ENCODE assay signal across 14 cellular contexts in the genomic region with DNA sequence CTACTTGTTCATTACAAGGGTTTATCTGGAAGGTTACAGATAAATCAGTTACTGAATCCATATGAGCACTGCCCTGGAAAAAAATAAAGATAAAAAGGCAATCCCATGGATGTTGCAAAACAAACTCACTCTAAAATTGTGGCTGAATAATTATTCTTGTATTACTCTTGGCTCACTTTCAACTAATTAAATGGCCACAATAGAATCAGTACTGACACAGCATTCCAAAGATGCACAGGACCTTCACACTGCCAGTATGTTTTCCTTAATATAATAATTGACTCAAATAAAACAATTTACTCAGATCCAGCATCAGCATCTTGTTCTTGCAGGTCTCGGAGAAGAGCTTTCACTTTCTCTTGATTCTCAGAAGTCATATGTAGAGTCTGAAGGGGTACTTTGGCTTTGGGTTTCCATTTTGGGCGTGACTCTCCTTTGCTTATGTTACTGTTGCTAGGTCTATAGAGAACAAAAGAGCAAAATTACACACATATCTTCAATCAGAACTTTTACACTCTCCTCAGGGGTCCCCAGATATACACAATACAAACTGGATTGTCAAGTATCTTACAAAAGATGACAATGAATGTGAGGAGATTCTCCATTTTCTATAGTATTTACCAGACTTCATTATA. TPM values are rescaled to one million over a fixed set of nuclear protein-coding genes. Genes with fewer than 3 reads are reported as not detected.
DNase-seq lines count a peak whose midpoint lies in the region; TF ChIP-seq lines count a peak whose summit lies in the region.
"Had no signal": no experiment of that assay in that cellular context is flagged by ENCODE, and none has a peak within 500 bp of the region (broad histone marks: within the 10 kb centered on the region; RNA-seq: fewer than 3 reads in every experiment).

No MANE protein-coding gene starts in this region.

- no peak overlapping the region for H3K18ac ChIP-seq in trophoblast cell (ENCODE audit: low read length)

- TF ChIP-seq CTCF in 22Rv1 (IDR thresholded peaks at IDR 0.05): no peak
- no peak for TF ChIP-seq CTCF in GM12865 (IDR thresholded peaks at IDR 0.05; ENCODE audit: insufficient read depth, low read depth, low read length, missing control alignments)
- TF ChIP-seq CTCF in PC-9 (conservative IDR thresholded peaks at IDR 0.05): no peak
- TF ChIP-seq CTCF in vagina (IDR thresholded peaks at IDR 0.05): no peak

- no peak for TF ChIP-seq POLR2A in vagina (IDR thresholded peaks at IDR 0.05)

- no peak overlapping the region for H2BK120ac ChIP-seq in trophoblast cell (ENCODE audit: insufficient read depth, low read length, poor library complexity)

- H3K4ac ChIP-seq in trophoblast cell (ENCODE audit: low read depth, low read length): no peak overlapping the region

- H3K4me2 ChIP-seq in PC-9 (no peak overlapping the region), trophoblast cell (ENCODE audit: low read length) (no peak overlapping the region)

- no peak overlapping the region for H2BK5ac ChIP-seq in trophoblast cell (ENCODE audit: low read depth, low read length, poor library complexity)

- H3K14ac ChIP-seq in trophoblast cell (ENCODE audit: low read length): no peak overlapping the region

- POLR2A ChIA-PET in PC-9 (lab: Charles Lee; ENCODE audit: unreplicated experiment): no interaction called here

- CTCF ChIA-PET in PC-9 (lab: Charles Lee): no interaction called here

- intact Hi-C loops in PC-9 (cut with micrococcal nuclease; ENCODE audit: unreplicated experiment): no loop called here
- intact Hi-C loops in vagina (cut with DNase I): no loop called here

- BruUV-seq in PC-9 (replicated peaks; lab: Mats Ljungman, UMichigan): no TSS peak

- H3K9ac ChIP-seq in HUES48 (ENCODE audit: low read depth, low read length) (no peak overlapping the region), trophoblast cell (ENCODE audit: low read length) (no peak overlapping the region)

- H3K27ac ChIP-seq in 22Rv1 (peak overlapping the region; percentile 17; the same call in 1 of the 2 replicates), HUES48 (ENCODE audit: low read depth, low read length) (peak overlapping the region; percentile 59), PC-9 (no peak overlapping the region), trophoblast cell (ENCODE audit: low read depth, low read length) (no peak overlapping the region), vagina (no peak overlapping the region)

- no peak overlapping the region for H4K91ac ChIP-seq in trophoblast cell (ENCODE audit: low read depth, low read length)

- H4K12ac ChIP-seq in trophoblast cell (ENCODE audit: low read depth, low read length): no peak overlapping the region

- H3K9me3 ChIP-seq in HUES48 (ENCODE audit: control insufficient read depth, insufficient read depth, low read length) (no peaks in the 10 kb centered on the region), PC-9 (ENCODE audit: insufficient read depth, low read depth) (no peaks in the 10 kb centered on the region), trophoblast cell (ENCODE audit: insufficient read depth, low read depth, low read length) (no peaks in the 10 kb centered on the region), vagina (no peaks in the 10 kb centered on the region)
- H3K9me3 ChIP-seq: Caco-2 had no signal

- H3K9me2 ChIP-seq in PC-9 (ENCODE audit: insufficient read depth): no peaks in the 10 kb centered on the region

- peaks cover 17% of the 10 kb centered on the region; the same call in 1 of the 2 replicates for H3F3A ChIP-seq in PC-9 (ENCODE audit: insufficient read depth, low read depth)

- no peak overlapping the region for H4K8ac ChIP-seq in trophoblast cell (ENCODE audit: low read depth, low read length)

- no peak overlapping the region for H2BK12ac ChIP-seq in trophoblast cell (ENCODE audit: low read length)

- no peaks in the 10 kb centered on the region for H3K4me1 ChIP-seq in HUES48 (ENCODE audit: control insufficient read depth, insufficient read depth, low read length)
- H3K4me1 ChIP-seq in PC-9 (replicated peaks; ENCODE audit: insufficient read depth): peaks cover 22% of the 10 kb centered on the region
- H3K4me1 ChIP-seq in trophoblast cell (ENCODE audit: control insufficient read depth in 1 of 2, insufficient read depth in 2 of 2, low read length in 2 of 2): no peaks in the 10 kb centered on the region
- no peaks in the 10 kb centered on the region for H3K4me1 ChIP-seq in vagina

- H3K27me3 ChIP-seq in HUES48 (ENCODE audit: control insufficient read depth, insufficient read depth, low read length): no peaks in the 10 kb centered on the region
- no peaks in the 10 kb centered on the region for H3K27me3 ChIP-seq in PC-9 (ENCODE audit: insufficient read depth, low read depth)
- no peaks in the 10 kb centered on the region for H3K27me3 ChIP-seq in trophoblast cell (ENCODE audit: insufficient read depth, low read length)
- no peaks in the 10 kb centered on the region for H3K27me3 ChIP-seq in vagina

- H2AK5ac ChIP-seq in trophoblast cell (ENCODE audit: low read length): no peak overlapping the region

- H3K36me3 ChIP-seq in HUES48 (ENCODE audit: control insufficient read depth, insufficient read depth, low read length): peaks cover 59% of the 10 kb centered on the region
- peaks cover 28% of the 10 kb centered on the region for H3K36me3 ChIP-seq in PC-9 (ENCODE audit: low read depth)
- H3K36me3 ChIP-seq in trophoblast cell (ENCODE audit: control insufficient read depth in 1 of 2, insufficient read depth in 2 of 2, low read length in 2 of 2): peaks cover 5 to 9% of the 10 kb centered on the region in 2 experiments
- H3K36me3 ChIP-seq in vagina: peaks cover 0 to 43% of the 10 kb centered on the region in 2 donors

- H3K23ac ChIP-seq in trophoblast cell (ENCODE audit: low read length): no peak overlapping the region

- H3K79me2 ChIP-seq in PC-9 (ENCODE audit: low read depth) (peaks cover 5% of the 10 kb centered on the region; the same call in 1 of the 2 replicates), trophoblast cell (ENCODE audit: control insufficient read depth, insufficient read depth, low read length, poor library complexity) (no peaks in the 10 kb centered on the region)

- 0 out of 2 replicates have a peak, but pooled peaks cover 4% of the 10 kb centered on the region for H4K20me1 ChIP-seq in PC-9 (ENCODE audit: insufficient read depth)

- H2AFZ ChIP-seq in PC-9 (no peak overlapping the region), trophoblast cell (ENCODE audit: insufficient read depth, low read length, poor library complexity) (no peak overlapping the region)

- WGBS in trophoblast cell (ENCODE audit: extremely low coverage, insufficient coverage, insufficient read length): no CpG with 5 or more reads among the region's 2 CpGs

- peak; percentile 51 for DNase-seq in GM12865 (ENCODE audit: low read depth)
- peak; percentile 8 for DNase-seq in fibroblast of peridontal ligament (ENCODE audit: extremely low read depth)
- DNase-seq in foreskin melanocyte: no peak
- no peak for DNase-seq in PC-9
- no peak for DNase-seq in trophoblast cell
- DNase-seq in vagina (ENCODE audit: extremely low spot score in 2 of 2): no peak
- DNase-seq: activated naive CD4-positive, alpha-beta T cell treated with anti-CD3 and anti-CD28 coated beads for 36 hours; midbrain; NCI-H1694; NCI-H510A treated with DMSO at 0.1 percent for 48 hours had no signal

- no peaks in the 10 kb centered on the region for H3K79me1 ChIP-seq in trophoblast cell (ENCODE audit: low read length)

- H3K4me3 ChIP-seq in GM12865 (ENCODE audit: low read depth, low read length) (no peak overlapping the region), HUES48 (ENCODE audit: low read depth, low read length) (no peak overlapping the region), PC-9 (no peak overlapping the region), trophoblast cell (ENCODE audit: low read depth, low read length) (no peak overlapping the region), vagina (no peak overlapping the region)

RNA-seq across cellular contexts. Expression of a gene that starts 12.6 kb away (rescaled TPM):
- total RNA-seq in PC-9 (2021): 20.8 and 28.1 TPM in 2 replicates
- 9.8 and 10.2 TPM in 2 replicates for polyA plus RNA-seq in trophoblast cell (2013)
- total RNA-seq in vagina: 10.6 TPM

RNA-seq across cellular contexts. Expression of a gene that starts 12.6 kb away (rescaled TPM):
- 16.7 and 22.9 TPM in 2 replicates for total RNA-seq in PC-9 (2021)
- 12.9 and 14.5 TPM in 2 replicates for polyA plus RNA-seq in trophoblast cell (2013)
- total RNA-seq in vagina: 10.3 TPM

RNA-seq across cellular contexts. Expression of a gene that starts 26.5 kb away (rescaled TPM):
- total RNA-seq in PC-9 (2021): 1.0 and 1.4 TPM in 2 replicates
- 0.10 and 0.11 TPM in 2 replicates for polyA plus RNA-seq in trophoblast cell (2013)
- total RNA-seq in vagina: 0.74 TPM
- total RNA-seq: activated naive CD4-positive, alpha-beta T cell treated with anti-CD3 and anti-CD28 coated beads for 36 hours; Caco-2; H4 had no signal

Comparison
In these comparisons a context has a peak if more than half of its experiments do, and no peak if none do; other contexts are left out.
1. H3K27ac ChIP-seq: peak in 22Rv1 (single experiment) and HUES48 (single experiment); none in PC-9 (single experiment), trophoblast cell (single experiment) and vagina (single experiment).
2. DNase-seq: peak in GM12865 (single experiment) and fibroblast of peridontal ligament (single experiment); none in foreskin melanocyte (single experiment), PC-9 (0 of 2), trophoblast cell (0 of 2) and vagina (0 of 2).